In the genomic region with DNA sequence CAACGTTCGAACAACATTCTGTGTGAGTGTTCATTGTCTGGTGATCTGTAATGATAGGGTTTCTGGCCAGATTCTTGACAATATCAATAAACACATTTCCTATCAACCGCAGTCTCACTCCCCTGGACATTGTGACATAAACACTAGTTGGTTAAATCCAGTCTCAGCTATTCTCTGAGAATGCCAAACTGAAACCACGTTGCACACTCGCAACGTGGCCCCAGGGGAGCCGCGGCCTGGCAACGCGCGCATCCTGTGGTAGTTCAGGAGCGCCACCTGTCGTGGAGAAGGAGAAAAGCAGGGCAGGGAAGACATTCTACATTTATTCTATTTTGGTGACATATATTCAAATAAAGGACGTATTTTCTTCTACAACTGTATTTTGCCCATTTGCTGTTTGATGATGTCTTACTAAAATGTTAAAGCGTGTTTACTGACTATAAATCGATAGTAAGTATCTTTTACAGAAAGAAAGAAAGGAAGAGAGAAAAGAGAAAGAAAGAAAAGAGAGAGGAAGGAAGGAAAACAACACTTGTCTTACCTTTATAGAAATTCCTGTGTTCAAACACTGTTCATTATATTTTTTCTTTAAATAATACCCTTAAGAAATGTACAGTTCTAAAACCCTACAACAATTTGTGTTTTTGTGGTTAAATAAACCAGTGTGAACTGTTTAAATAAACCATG, we compare ENCODE assay signal across 1 cellular context.
TF ChIP-seq lines count a peak whose summit lies in the region.

No MANE protein-coding gene starts in this region.

TF ChIP-seq in GM23338, 12 proteins besides CTCF, POLR2A, EP300 and RAD21 (continued from another document):
- TF ChIP-seq JUNB (IDR thresholded peaks at IDR 0.05; ENCODE audit: unreplicated experiment) = no peak
- no peak for TF ChIP-seq EZH2phosphoT487 (IDR thresholded peaks at IDR 0.05; ENCODE audit: unreplicated experiment)
- no peak for TF ChIP-seq ZNF114 (CRISPR knock-in tag; IDR thresholded peaks at IDR 0.05)
- TF ChIP-seq EZH2 (IDR thresholded peaks at IDR 0.05; ENCODE audit: low read depth, unreplicated experiment) = no peak
- TF ChIP-seq POLR2AphosphoS5 (IDR thresholded peaks at IDR 0.05; ENCODE audit: low read depth) = no peak
- no peak for TF ChIP-seq ZNF331 (CRISPR knock-in tag; IDR thresholded peaks at IDR 0.05; ENCODE audit: low read depth)
- no peak for TF ChIP-seq NANOG (IDR thresholded peaks at IDR 0.05; ENCODE audit: borderline replicate concordance)
- no peak for TF ChIP-seq STAT1 (IDR thresholded peaks at IDR 0.05; ENCODE audit: unreplicated experiment)
TF ChIP-seq in GM23338: peak in this region for 0.
